9 cellular contexts compared by ENCODE assay signal in genomic region chr6:168721571-168721970, GRCh38.
"Had no signal": no experiment of that assay in that cellular context is flagged by ENCODE, and none has a peak within 500 bp of the region (broad histone marks: within the 10 kb centered on the region; RNA-seq: fewer than 3 reads in every experiment).

No MANE protein-coding gene starts in this region.

- H3K9me3 ChIP-seq: HAP-1 had no signal

- H3K27ac ChIP-seq: GM23248 had no signal

- H3K9ac ChIP-seq: GM23248 had no signal

- ATAC-seq: GM23338, HCT116 had no signal

- H3K4me2 ChIP-seq: GM23338 had no signal

- H2AFZ ChIP-seq: GM23248, GM23338 had no signal

- H3K4me1 ChIP-seq: HAP-1 had no signal

- H3K4me3 ChIP-seq: GM23248, GM23338, HAP-1 had no signal

- DNase-seq: GM23248, GOT3, H7, H9, HCEC 1CT, HFFc6 had no signal

- H3K36me3 ChIP-seq: HAP-1 had no signal
